In genomic region chr3:136142592-136142991, GRCh38 we compare ENCODE assay signal across 9 cellular contexts. TPM values are rescaled to one million over a fixed set of nuclear protein-coding genes. Genes with fewer than 3 reads are reported as not detected.
A peak's percentile ranks its signal among the peaks of the same experiment; 100 is the strongest.
DNase-seq lines count a peak whose midpoint lies in the region; ATAC-seq and TF ChIP-seq lines count a peak whose summit lies in the region.
"Had no signal": no experiment of that assay in that cellular context is flagged by ENCODE, and none has a peak within 500 bp of the region (broad histone marks: within the 10 kb centered on the region; RNA-seq: fewer than 3 reads in every experiment).

No MANE protein-coding gene starts in this region.

- H3K27me3 ChIP-seq in CD8-positive, alpha-beta T cell (ENCODE audit: insufficient read depth, low read length) = no peaks in the 10 kb centered on the region
- no peaks in the 10 kb centered on the region for H3K27me3 ChIP-seq in lung (ENCODE audit: control insufficient read depth, insufficient read depth)
- no peaks in the 10 kb centered on the region for H3K27me3 ChIP-seq in vagina

- DNase-seq in CD8-positive, alpha-beta T cell = no peak
- DNase-seq in LoVo (ENCODE audit: low spot score) (peak; percentile 77), MCF 10A (ENCODE audit: unreplicated experiment) (peak; percentile 76), lung (ENCODE audit: low spot score) (no peak), vagina (ENCODE audit: extremely low spot score in 2 of 2) (no peak)
- DNase-seq in activated T-helper 2 cell treated with anti-CD3 and anti-CD28 coated beads, Interferon-gamma antibody, Interleukin-2, Interleukin-4, amounts not matched to agents 10 μg/mL and 5 μg/mL and 100 μg/mL, durations not matched to agents 14 hours and 24 hours and 36 hours (ENCODE audit: low spot score) = no peak
- DNase-seq: substantia nigra had no signal

- TF ChIP-seq CTCF in CD8-positive, alpha-beta T cell (IDR thresholded peaks at IDR 0.05) = no peak
- TF ChIP-seq CTCF in MCF 10A (IDR thresholded peaks at IDR 0.05; ENCODE audit: unreplicated experiment) = no peak
- TF ChIP-seq CTCF in lung (IDR thresholded peaks at IDR 0.05; ENCODE audit: control extremely low read depth, extremely low read depth) = no peak
- no peak for TF ChIP-seq CTCF in vagina (IDR thresholded peaks at IDR 0.05)

- H3K27ac Mint-ChIP-seq in CD8-positive, alpha-beta T cell = peak overlapping the region; percentile 64
- H3K27ac Mint-ChIP-seq in MCF 10A (ENCODE audit: low read depth, unreplicated experiment) = peak overlapping the region; percentile 87
- no peak overlapping the region for H3K27ac Mint-ChIP-seq in activated T-helper 2 cell treated with anti-CD3 and anti-CD28 coated beads, Interferon-gamma antibody, Interleukin-2, Interleukin-4, amounts not matched to agents 10 μg/mL and 5 μg/mL and 100 μg/mL, durations not matched to agents 14 hours and 24 hours and 36 hours

- no peaks in the 10 kb centered on the region for H3K9me3 ChIP-seq in CD8-positive, alpha-beta T cell (ENCODE audit: low read length)
- H3K9me3 ChIP-seq in lung (ENCODE audit: control insufficient read depth in 2 of 2, insufficient read depth in 1 of 2, low read length in 1 of 2) (no peaks in the 10 kb centered on the region), vagina (no peaks in the 10 kb centered on the region)

- no peaks in the 10 kb centered on the region for H3K36me3 ChIP-seq in CD8-positive, alpha-beta T cell (ENCODE audit: insufficient read depth, low read length)
- H3K36me3 ChIP-seq in lung (ENCODE audit: control insufficient read depth in 2 of 2, insufficient read depth in 2 of 2, low read length in 2 of 2) = peaks cover 0 to 11% of the 10 kb centered on the region in 2 donors
- H3K36me3 ChIP-seq in vagina = peaks cover 0 to 7% of the 10 kb centered on the region in 2 donors

- peaks cover 4% of the 10 kb centered on the region for H3K4me1 ChIP-seq in CD8-positive, alpha-beta T cell (ENCODE audit: insufficient read depth, low read length)
- H3K4me1 ChIP-seq in lung (ENCODE audit: control insufficient read depth in 2 of 2, insufficient read depth in 2 of 2, low read length in 2 of 2) = peaks cover 3 to 10% of the 10 kb centered on the region in 2 donors
- peaks cover 21% of the 10 kb centered on the region for H3K4me1 ChIP-seq in vagina

- H3K4me1 Mint-ChIP-seq in CD8-positive, alpha-beta T cell (ENCODE audit: low read depth) = peaks cover 31% of the 10 kb centered on the region
- H3K4me1 Mint-ChIP-seq in MCF 10A (ENCODE audit: insufficient read depth, unreplicated experiment) = peaks cover 24% of the 10 kb centered on the region
- peaks cover 6% of the 10 kb centered on the region for H3K4me1 Mint-ChIP-seq in activated T-helper 2 cell treated with anti-CD3 and anti-CD28 coated beads, Interferon-gamma antibody, Interleukin-2, Interleukin-4, amounts not matched to agents 10 μg/mL and 5 μg/mL and 100 μg/mL, durations not matched to agents 14 hours and 24 hours and 36 hours (ENCODE audit: low read depth)

- no peak overlapping the region for H3K4me3 Mint-ChIP-seq in CD8-positive, alpha-beta T cell
- H3K4me3 Mint-ChIP-seq in MCF 10A (ENCODE audit: unreplicated experiment) = no peak overlapping the region
- no peak overlapping the region for H3K4me3 Mint-ChIP-seq in activated T-helper 2 cell treated with anti-CD3 and anti-CD28 coated beads, Interferon-gamma antibody, Interleukin-2, Interleukin-4, amounts not matched to agents 10 μg/mL and 5 μg/mL and 100 μg/mL, durations not matched to agents 14 hours and 24 hours and 36 hours (ENCODE audit: low read depth)

- 63 to 77% methylated on average over 3 of the region's 3 CpGs for WGBS in lung, 2 donors

- POLR2A ChIA-PET in CD8-positive, alpha-beta T cell (lab: Charles Lee) = no interaction called here
- POLR2A ChIA-PET in MCF 10A (lab: Yijun Ruan, JAX) = interaction anchor here (0.7 to 2.2 kb wide), 5 partner anchors 8 to 109 kb away, joined by 3 to 16 read pairs (median 3); partner anchors contain the start of gene MSL2

- no peaks in the 10 kb centered on the region for H3K9me3 Mint-ChIP-seq in CD8-positive, alpha-beta T cell
- no peaks in the 10 kb centered on the region for H3K9me3 Mint-ChIP-seq in MCF 10A (ENCODE audit: unreplicated experiment)
- H3K9me3 Mint-ChIP-seq in activated T-helper 2 cell treated with anti-CD3 and anti-CD28 coated beads, Interferon-gamma antibody, Interleukin-2, Interleukin-4, amounts not matched to agents 10 μg/mL and 5 μg/mL and 100 μg/mL, durations not matched to agents 14 hours and 24 hours and 36 hours = no peaks in the 10 kb centered on the region

- ATAC-seq in CD8-positive, alpha-beta T cell = peak; percentile 68
- peak; percentile 73 for ATAC-seq in lung (ENCODE audit: insufficient read depth, low FRiP score)
- no peak for ATAC-seq in GM21529 (IDR thresholded peaks at IDR 0.05; ENCODE audit: unreplicated experiment)
- no peak for ATAC-seq in GM19324 (IDR thresholded peaks at IDR 0.05; ENCODE audit: low FRiP score, unreplicated experiment)

- CTCF ChIA-PET in CD8-positive, alpha-beta T cell (lab: Charles Lee) = no interaction called here
- CTCF ChIA-PET in MCF 10A (lab: Yijun Ruan, JAX) = no interaction called here

- intact Hi-C loops in CD8-positive, alpha-beta T cell (cut with DNase I, micrococcal nuclease) = loop anchor here in 1 of 2 experiments (5.0 kb wide), 1 partner anchor 105 kb away; no protein-coding TSS in a partner anchor
- intact Hi-C loops in MCF 10A (cut with micrococcal nuclease) (loop anchor here (2.0 to 5.0 kb wide), 2 partner anchors 54 to 110 kb away; partner anchors contain the start of genes MSL2 and PCCB), vagina (cut with DNase I) (no loop called here)
- intact Hi-C loops in activated T-helper 2 cell treated with anti-CD3 and anti-CD28 coated beads, Interferon-gamma antibody, Interleukin-2, Interleukin-4, amounts not matched to agents 10 μg/mL and 5 μg/mL and 100 μg/mL, durations not matched to agents 14 hours and 24 hours and 36 hours (cut with micrococcal nuclease) = no loop called here

- H3K36me3 Mint-ChIP-seq in CD8-positive, alpha-beta T cell = peaks cover under 1% of the 10 kb centered on the region
- H3K36me3 Mint-ChIP-seq in MCF 10A (ENCODE audit: insufficient read depth, unreplicated experiment) = peaks cover 45% of the 10 kb centered on the region
- H3K36me3 Mint-ChIP-seq in activated T-helper 2 cell treated with anti-CD3 and anti-CD28 coated beads, Interferon-gamma antibody, Interleukin-2, Interleukin-4, amounts not matched to agents 10 μg/mL and 5 μg/mL and 100 μg/mL, durations not matched to agents 14 hours and 24 hours and 36 hours (ENCODE audit: low read depth) = peaks cover 14% of the 10 kb centered on the region

- no peak for TF ChIP-seq POLR2A in vagina (IDR thresholded peaks at IDR 0.05)

- no peak overlapping the region for H3K27ac ChIP-seq in CD8-positive, alpha-beta T cell (ENCODE audit: low read depth, low read length)
- H3K27ac ChIP-seq in lung (ENCODE audit: low read depth in 1 of 2, low read length in 1 of 2) (peak overlapping the region in 1 of 2 donors; percentile 71), vagina (no peak overlapping the region)

- H3K4me3 ChIP-seq in CD8-positive, alpha-beta T cell (ENCODE audit: low read depth, low read length) = no peak overlapping the region
- H3K4me3 ChIP-seq in lung (no peak overlapping the region), vagina (no peak overlapping the region)

- no TSS peak for BruUV-seq in MCF 10A (replicated peaks; lab: Mats Ljungman, UMichigan)

- H3K27me3 Mint-ChIP-seq in CD8-positive, alpha-beta T cell (ENCODE audit: low read depth) = no peaks in the 10 kb centered on the region
- H3K27me3 Mint-ChIP-seq in MCF 10A (ENCODE audit: insufficient read depth, unreplicated experiment) = no peaks in the 10 kb centered on the region
- H3K27me3 Mint-ChIP-seq in activated T-helper 2 cell treated with anti-CD3 and anti-CD28 coated beads, Interferon-gamma antibody, Interleukin-2, Interleukin-4, amounts not matched to agents 10 μg/mL and 5 μg/mL and 100 μg/mL, durations not matched to agents 14 hours and 24 hours and 36 hours (ENCODE audit: low read depth) = no peaks in the 10 kb centered on the region

RNA-seq across cellular contexts. Expression of gene MSL2, which starts 53.5 kb away (rescaled TPM):
- total RNA-seq in CD8-positive, alpha-beta T cell = 100 to 1,000 TPM; 195 to 203 TPM
- 24.6 and 33.4 TPM in 2 replicates for total RNA-seq in MCF 10A (2022)
- total RNA-seq in lung = 10 to 100 TPM; 30.6 to 44.0 TPM
- 1 to 10 TPM; 5.4 to 9.5 TPM for polyA plus RNA-seq in lung
- total RNA-seq in vagina = 18.7 TPM
- 37.0 and 37.1 TPM in 2 replicates for total RNA-seq in activated T-helper 2 cell treated with anti-CD3 and anti-CD28 coated beads, Interferon-gamma antibody, Interleukin-2, Interleukin-4, amounts not matched to agents 10 μg/mL and 5 μg/mL and 100 μg/mL, durations not matched to agents 14 hours and 24 hours and 36 hours

Comparison
In these comparisons a context has a peak if more than half of its experiments do, and no peak if none do; other contexts are left out.
1. ATAC-seq: peak in CD8-positive, alpha-beta T cell (single experiment) and lung (single experiment); none in GM21529 (single experiment) and GM19324 (single experiment).
2. DNase-seq: peak in LoVo (single experiment) and MCF 10A (single experiment); none in CD8-positive, alpha-beta T cell (0 of 7), lung (single experiment), vagina (0 of 2) and activated T-helper 2 cell treated with anti-CD3 and anti-CD28 coated beads, Interferon-gamma antibody, Interleukin-2, Interleukin-4, amounts not matched to agents 10 μg/mL and 5 μg/mL and 100 μg/mL, durations not matched to agents 14 hours and 24 hours and 36 hours (single experiment).